ENCODE assay signal across 8 cellular contexts in the genomic region with DNA sequence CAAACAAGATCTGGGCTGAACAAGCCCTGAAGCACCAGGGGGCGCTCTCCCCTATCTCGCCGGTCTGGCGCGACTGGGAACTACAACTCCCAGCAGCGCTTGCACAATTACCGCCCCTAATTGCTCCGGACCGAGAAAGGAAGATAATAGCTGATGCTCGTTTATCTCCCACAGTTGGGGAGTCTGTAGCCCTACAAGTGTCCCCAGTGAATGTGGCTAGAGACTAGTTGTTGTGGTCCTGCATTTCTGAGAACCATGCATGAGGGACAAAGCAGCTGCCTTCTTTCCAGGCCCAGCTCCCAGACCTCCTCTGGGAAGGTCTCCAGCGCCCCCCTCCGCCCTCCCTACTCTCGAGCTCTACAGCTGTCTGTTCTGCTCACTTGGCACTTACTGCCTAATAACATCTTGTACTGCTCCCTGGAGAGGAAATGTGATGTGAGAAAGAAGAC. TPM values are rescaled to one million over a fixed set of nuclear protein-coding genes. Genes with fewer than 3 reads are reported as not detected.
DNase-seq lines count a peak whose midpoint lies in the region; ATAC-seq and TF ChIP-seq lines count a peak whose summit lies in the region.

No MANE protein-coding gene starts in this region.

- TF ChIP-seq CTCF in osteocyte (IDR thresholded peaks at IDR 0.05) (peak; percentile 95), thoracic aorta (IDR thresholded peaks at IDR 0.05) (peak; percentile 93)

- DNase-seq in DMS153 treated with DMSO at 0.1 percent for 48 hours (lab: John Stamatoyannopoulos, UW; ENCODE audit: unreplicated experiment) (peak; percentile 86), H7 (peak; percentile 88), NCI-H128 (lab: John Stamatoyannopoulos, UW; ENCODE audit: unreplicated experiment) (peak; percentile 87), SKM-1 (lab: John Stamatoyannopoulos, UW; ENCODE audit: unreplicated experiment) (peak; percentile 85), Right ventricle myocardium superior (peak; percentile 94), osteocyte (ENCODE audit: extremely low spot score, unreplicated experiment) (peak; percentile 96), thoracic aorta (ENCODE audit: low spot score) (peak; percentile 47)
- DNase-seq in activated naive CD4-positive, alpha-beta T cell treated with anti-CD3 and anti-CD28 coated beads, Interleukin-2, amount 50 U/mL, for 72 hours (ENCODE audit: low spot score in 2 of 2) = peak; percentile 81 to 97

- peak overlapping the region; percentile 77 for H3K4me3 Mint-ChIP-seq in osteocyte (ENCODE audit: unreplicated experiment)

- H3K36me3 ChIP-seq in H7 (replicated peaks; ENCODE audit: control insufficient read depth, insufficient read depth, low read length) (no peaks in the 10 kb centered on the region), thoracic aorta (no peaks in the 10 kb centered on the region)

- peaks cover 6% of the 10 kb centered on the region for H3K4me1 Mint-ChIP-seq in osteocyte (ENCODE audit: unreplicated experiment)

- H3K27me3 ChIP-seq in H7 (ENCODE audit: control insufficient read depth, insufficient read depth, low read length) (peaks cover 7% of the 10 kb centered on the region), thoracic aorta (replicated peaks; ENCODE audit: insufficient read depth) (no peaks in the 10 kb centered on the region)

- H3K4me3 ChIP-seq in H7 (ENCODE audit: insufficient read depth, low read depth, low read length) (peak overlapping the region; percentile 53), thoracic aorta (peak overlapping the region; percentile 64)

- H3K27ac ChIP-seq in thoracic aorta = peak overlapping the region; percentile 80 to 95

- H3K27me3 Mint-ChIP-seq in osteocyte (ENCODE audit: unreplicated experiment) = peaks cover 37% of the 10 kb centered on the region

- no peaks in the 10 kb centered on the region for H3K9me3 Mint-ChIP-seq in activated naive CD4-positive, alpha-beta T cell treated with anti-CD3 and anti-CD28 coated beads, Interleukin-2, amount 50 U/mL, for 72 hours
- H3K9me3 Mint-ChIP-seq in osteocyte (ENCODE audit: unreplicated experiment) = no peaks in the 10 kb centered on the region

- H3K36me3 Mint-ChIP-seq in activated naive CD4-positive, alpha-beta T cell treated with anti-CD3 and anti-CD28 coated beads, Interleukin-2, amount 50 U/mL, for 72 hours = no peaks in the 10 kb centered on the region
- no peaks in the 10 kb centered on the region for H3K36me3 Mint-ChIP-seq in osteocyte (ENCODE audit: unreplicated experiment)

- peaks cover 18 to 30% of the 10 kb centered on the region in 2 donors for H3K4me1 ChIP-seq in thoracic aorta (ENCODE audit: control insufficient read depth in 1 of 2, low read depth in 2 of 2)

- H3K27ac Mint-ChIP-seq in activated naive CD4-positive, alpha-beta T cell treated with anti-CD3 and anti-CD28 coated beads, Interleukin-2, amount 50 U/mL, for 72 hours = no peak overlapping the region
- H3K27ac Mint-ChIP-seq in osteocyte (ENCODE audit: unreplicated experiment) = peak overlapping the region; percentile 65

- no peaks in the 10 kb centered on the region for H3K9me3 ChIP-seq in thoracic aorta

- peak; percentile 97 to 99 for ATAC-seq in activated naive CD4-positive, alpha-beta T cell treated with anti-CD3 and anti-CD28 coated beads, Interleukin-2, amount 50 U/mL, for 72 hours
- ATAC-seq in Right ventricle myocardium superior (ENCODE audit: poor library complexity) (peak; percentile 96), thoracic aorta (ENCODE audit: insufficient number of reproducible peaks, low FRiP score, low read depth) (peak; percentile 65)

- intact Hi-C loops in Right ventricle myocardium superior (cut with DNase I) = loop anchor here (5.0 kb wide), 1 partner anchor 34 kb away; the partner anchor contains the start of gene NRXN2

RNA-seq across cellular contexts. Expression of gene NRXN2, which starts 34.4 kb away (rescaled TPM):
- 0.85 and 1.9 TPM in 2 replicates for total RNA-seq in H7 (2014; rRNA removed; shearing (Covaris generic))
- total RNA-seq in activated naive CD4-positive, alpha-beta T cell treated with anti-CD3 and anti-CD28 coated beads, Interleukin-2, amount 50 U/mL, for 72 hours = 1 to 10 TPM in 1 of 2 donors, under 1 TPM in 1; 0.84 to 1.3 TPM
- total RNA-seq in Right ventricle myocardium superior = 0.86 TPM
- total RNA-seq in osteocyte = 2.6 and 2.7 TPM in 2 replicates
- total RNA-seq in thoracic aorta = 10 to 100 TPM; 40.3 to 41.3 TPM

RNA-seq across cellular contexts. Expression of gene RASGRP2, which starts 55.4 kb away (rescaled TPM):
- 9.2 and 12.3 TPM in 2 replicates for total RNA-seq in H7 (2014; rRNA removed; shearing (Covaris generic))
- 10 to 100 TPM; 12.5 to 12.6 TPM for total RNA-seq in activated naive CD4-positive, alpha-beta T cell treated with anti-CD3 and anti-CD28 coated beads, Interleukin-2, amount 50 U/mL, for 72 hours
- total RNA-seq in Right ventricle myocardium superior = 38.4 TPM
- 10.3 and 11.2 TPM in 2 replicates for total RNA-seq in osteocyte
- total RNA-seq in thoracic aorta = 10 to 100 TPM; 78.4 to 89.1 TPM

Comparison
In these comparisons a context has a peak if more than half of its experiments do, and no peak if none do; other contexts are left out.
1. Peak in every context shown above with its lines: DNase-seq, ATAC-seq, H3K4me3 ChIP-seq and H3K27ac ChIP-seq.
2. RNA of gene NRXN2, which starts 34.4 kb away (total RNA-seq): 40.3 to 41.3 TPM in thoracic aorta; 2.6 to 2.7 TPM in osteocyte, 0.85 to 1.9 TPM in H7, 0.84 to 1.3 TPM in activated naive CD4-positive, alpha-beta T cell treated with anti-CD3 and anti-CD28 coated beads, Interleukin-2, amount 50 U/mL, for 72 hours and 0.86 TPM in Right ventricle myocardium superior (single experiment); every median in the first group is over 10 times any median in the second.